Comparison of ENCODE assay signal across 29 cellular contexts in the genomic region with DNA sequence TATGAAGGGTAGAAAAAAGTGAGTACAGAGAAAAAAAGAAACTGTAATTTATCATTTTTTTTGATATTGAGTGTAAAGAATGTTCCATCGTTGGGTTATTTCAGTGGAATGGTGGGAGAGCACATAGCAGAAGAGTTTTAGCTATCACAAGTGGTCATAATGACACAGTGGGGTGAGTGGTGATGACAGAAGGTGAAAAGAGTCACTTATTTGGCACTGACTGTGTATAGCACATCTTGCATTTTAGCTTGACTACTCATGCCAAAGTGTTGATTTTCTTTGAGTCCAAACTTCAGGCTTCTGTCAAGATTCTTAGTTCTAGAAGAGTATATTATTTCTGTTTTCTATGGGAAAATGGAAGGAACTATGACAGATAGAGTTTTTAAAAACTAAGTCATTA.
"Had no signal": no experiment of that assay in that cellular context is flagged by ENCODE, and none has a peak within 500 bp of the region (broad histone marks: within the 10 kb centered on the region; RNA-seq: fewer than 3 reads in every experiment).

No MANE protein-coding gene starts in this region.

- H3K27me3 Mint-ChIP-seq: activated CD4-positive, alpha-beta T cell treated with anti-CD3 and anti-CD28 coated beads for 36 hours had no signal

- H3K36me3 ChIP-seq: adrenal gland, esophagus squamous epithelium, pancreas, prostate gland, sigmoid colon, tibial nerve had no signal

- DNase-seq: activated CD4-positive, alpha-beta T cell treated with anti-CD3 and anti-CD28 coated beads for 36 hours; activated CD4-positive, CD25-positive, alpha-beta regulatory T cell; activated effector memory CD4-positive, alpha-beta T cell treated with anti-CD3 and anti-CD28 coated beads, Interleukin-2, amount 50 U/mL, for 16 hours; activated naive CD4-positive, alpha-beta T cell treated with anti-CD3 and anti-CD28 coated beads for 36 hours; activated naive CD8-positive, alpha-beta T cell treated with anti-CD3 and anti-CD28 coated beads for 36 hours; adrenal gland; aorta; caudate nucleus; effector CD8-positive, alpha-beta T cell; esophagus squamous epithelium; foreskin melanocyte; left cardiac atrium; left ventricle myocardium superior; mammary epithelial cell; naive thymus-derived CD8-positive, alpha-beta T cell; nucleus accumbens; pancreas; sigmoid colon; stimulated activated CD4-positive, alpha-beta T cell treated with anti-CD3 and anti-CD28 coated beads, Interleukin-15, amount 100 ng/mL, for 24 hours; stimulated activated naive CD4-positive, alpha-beta T cell treated with Interleukin-2 at 50 U/mL for 16 hours; T-helper 1 cell had no signal

- H3K27ac ChIP-seq: adrenal gland, epithelial cell of prostate, esophagus squamous epithelium, pancreas, prostate gland, sigmoid colon, tibial nerve had no signal

- H3K4me1 ChIP-seq: adrenal gland, esophagus squamous epithelium, pancreas, prostate gland, sigmoid colon, tibial nerve had no signal

- H3K4me3 ChIP-seq: adrenal gland, esophagus squamous epithelium, pancreas, prostate gland, sigmoid colon, tibial nerve had no signal

- ATAC-seq: activated CD4-positive, alpha-beta T cell treated with anti-CD3 and anti-CD28 coated beads for 36 hours; left ventricle myocardium superior; naive thymus-derived CD8-positive, alpha-beta T cell; pancreas had no signal

- H3K4me1 Mint-ChIP-seq: activated CD4-positive, alpha-beta T cell treated with anti-CD3 and anti-CD28 coated beads for 36 hours; activated naive CD8-positive, alpha-beta T cell treated with anti-CD3 and anti-CD28 coated beads for 36 hours; naive thymus-derived CD8-positive, alpha-beta T cell; neural crest cell had no signal

- H3K27me3 ChIP-seq: adrenal gland, esophagus squamous epithelium, pancreas, sigmoid colon, tibial nerve had no signal

- H3K9me3 Mint-ChIP-seq: activated T-helper 1 cell treated with anti-CD3 and anti-CD28 coated beads, Interleukin-12 subunit alpha, Interleukin-12 subunit beta, Interleukin-2, Interleukin-4 antibody, amounts not matched to agents 30 ng/mL and 10 ng/mL and 1 ng/mL, durations not matched to agents 14 hours and 24 hours and 36 hours; T-helper 2 cell treated with Interferon-gamma antibody and Interleukin-4, amounts not matched to agents 5 μg/mL and 100 μg/mL, for 36 hours had no signal

- H3K4me3 Mint-ChIP-seq: activated CD4-positive, alpha-beta T cell treated with anti-CD3 and anti-CD28 coated beads for 36 hours; activated naive CD4-positive, alpha-beta T cell treated with anti-CD3 and anti-CD28 coated beads for 36 hours; activated naive CD8-positive, alpha-beta T cell treated with anti-CD3 and anti-CD28 coated beads for 36 hours; activated T-helper 1 cell treated with anti-CD3 and anti-CD28 coated beads, Interleukin-12 subunit alpha, Interleukin-12 subunit beta, Interleukin-2, Interleukin-4 antibody, amounts not matched to agents 30 ng/mL and 10 ng/mL and 1 ng/mL, durations not matched to agents 14 hours and 24 hours and 36 hours; brain; mesothelial cell of epicardium; naive thymus-derived CD8-positive, alpha-beta T cell; neural crest cell; T-helper 2 cell treated with Interferon-gamma antibody and Interleukin-4, amounts not matched to agents 5 μg/mL and 100 μg/mL, for 36 hours had no signal

- H3K9me3 ChIP-seq: adrenal gland, esophagus squamous epithelium, pancreas, prostate gland, sigmoid colon had no signal

- H3K36me3 Mint-ChIP-seq: brain had no signal

- H3K27ac Mint-ChIP-seq: activated CD4-positive, alpha-beta T cell treated with anti-CD3 and anti-CD28 coated beads for 36 hours; activated naive CD4-positive, alpha-beta T cell treated with anti-CD3 and anti-CD28 coated beads for 36 hours; activated naive CD8-positive, alpha-beta T cell treated with anti-CD3 and anti-CD28 coated beads for 36 hours; activated T-helper 1 cell treated with anti-CD3 and anti-CD28 coated beads, Interleukin-12 subunit alpha, Interleukin-12 subunit beta, Interleukin-2, Interleukin-4 antibody, amounts not matched to agents 30 ng/mL and 10 ng/mL and 1 ng/mL, durations not matched to agents 14 hours and 24 hours and 36 hours; brain; mesothelial cell of epicardium; naive thymus-derived CD8-positive, alpha-beta T cell; T-helper 2 cell treated with Interferon-gamma antibody and Interleukin-4, amounts not matched to agents 5 μg/mL and 100 μg/mL, for 36 hours had no signal
